In genomic region chr11:26958650-26959049, GRCh38 we compare ENCODE assay signal across 19 cellular contexts. TPM values are rescaled to one million over a fixed set of nuclear protein-coding genes. Genes with fewer than 3 reads are reported as not detected.
"Had no signal": no experiment of that assay in that cellular context is flagged by ENCODE, and none has a peak within 500 bp of the region (broad histone marks: within the 10 kb centered on the region; RNA-seq: fewer than 3 reads in every experiment).

No MANE protein-coding gene starts in this region.

- H3K4me3 ChIP-seq: sigmoid colon, skin epidermis, stomach, thoracic aorta, transverse colon had no signal

- H3K4me1 ChIP-seq: transverse colon had no signal

- H3K9me3 ChIP-seq: neutrophil, sigmoid colon, stomach, thoracic aorta, transverse colon had no signal

- H3K27ac ChIP-seq: neutrophil, sigmoid colon, skin epidermis, stomach, thoracic aorta, transverse colon had no signal

- H3K36me3 ChIP-seq: neutrophil, sigmoid colon, stomach, thoracic aorta, transverse colon had no signal

- DNase-seq: effector memory CD8-positive, alpha-beta T cell; foreskin keratinocyte; mesendoderm; naive B cell; nephron progenitor cell; posterior cingulate gyrus; sigmoid colon; stimulated activated CD4-positive, alpha-beta T cell treated with anti-CD3 and anti-CD28 coated beads, Interleukin-2, amount 100 ng/mL, for 24 hours; stimulated activated CD4-positive, alpha-beta T cell treated with anti-CD3 and anti-CD28 coated beads, Interleukin-4, amount 100 ng/mL, for 4 hours; stimulated activated naive CD4-positive, alpha-beta T cell; stomach; substantia nigra; transverse colon had no signal

- H3K27me3 ChIP-seq: foreskin keratinocyte, neutrophil, sigmoid colon, stomach, transverse colon had no signal

- ATAC-seq: effector memory CD8-positive, alpha-beta T cell; foreskin keratinocyte had no signal

RNA-seq across cellular contexts. Expression of gene FIBIN, which starts 35.3 kb away (rescaled TPM):
- total RNA-seq: epithelial cell of proximal tubule, lung microvascular endothelial cell, pulmonary artery endothelial cell had no signal
